ENCODE assay signal across 14 cellular contexts in the genomic region with DNA sequence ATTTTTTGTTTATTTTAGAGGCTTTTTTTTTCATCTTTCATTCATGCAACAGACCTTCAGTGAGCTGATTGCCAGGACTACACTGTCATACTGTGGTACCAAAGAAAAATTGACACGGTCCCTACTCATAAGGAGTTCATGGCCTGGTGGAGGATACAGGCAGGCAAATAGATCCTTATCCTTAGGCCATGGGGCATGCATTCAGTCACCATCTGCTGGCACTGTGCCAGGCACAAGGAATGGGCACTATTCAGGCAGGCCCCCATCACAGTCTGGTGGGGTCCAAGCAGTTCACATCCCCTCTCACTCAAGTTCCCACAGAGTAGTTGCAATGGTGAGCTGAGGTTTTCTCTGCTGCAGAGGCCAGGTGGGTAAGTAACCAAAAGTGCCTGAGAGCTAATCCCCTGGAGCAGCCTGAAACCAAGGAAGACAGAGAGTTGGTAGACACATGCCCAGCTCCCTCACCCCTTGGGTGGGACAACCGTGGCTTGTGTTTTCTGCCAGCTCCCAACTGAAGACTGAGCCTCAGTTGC. TPM values are rescaled to one million over a fixed set of nuclear protein-coding genes. Genes with fewer than 3 reads are reported as not detected.
DNase-seq lines count a peak whose midpoint lies in the region; ATAC-seq, FAIRE-seq and TF ChIP-seq lines count a peak whose summit lies in the region.
"Had no signal": no experiment of that assay in that cellular context is flagged by ENCODE, and none has a peak within 500 bp of the region (broad histone marks: within the 10 kb centered on the region; RNA-seq: fewer than 3 reads in every experiment).

No MANE protein-coding gene starts in this region.

- no peak overlapping the region for H3K4me3 ChIP-seq in HepG2 (replicated peaks in 1 of 3; ENCODE audit: insufficient read depth in 1 of 3, low read depth in 2 of 3, low read length in 3 of 3)
- H3K4me3 ChIP-seq in HAP-1 = no peak overlapping the region
- H3K4me3 ChIP-seq in heart left ventricle = no peak overlapping the region
- H3K4me3 ChIP-seq: psoas muscle had no signal

- WGBS in HepG2 (ENCODE audit: low lambda C conversion rate) = 21% methylated on average over 1 of the region's 2 CpGs
- 21 to 43% (median 38%) methylated on average over 2 of the region's 2 CpGs for WGBS in heart left ventricle, 4 donors

- CTCF ChIA-PET in HepG2 (lab: Yijun Ruan, JAX; ENCODE audit: low intra/inter-chr PET ratio, low total read pairs) = no interaction called here

- POLR2A ChIA-PET in HepG2 (lab: Yijun Ruan, JAX) = no interaction called here

- H3K4me2 ChIP-seq in HepG2 (ENCODE audit: low read depth, low read length) = no peak overlapping the region

- no peaks in the 10 kb centered on the region for H3K27me3 Mint-ChIP-seq in T-helper 1 cell treated with Interleukin-12 subunit alpha and Interleukin-12 subunit beta and Interleukin-4 antibody, amounts not matched to agents 30 μg/mL and 1 μg/mL, for 36 hours (ENCODE audit: low read depth)

- H3K36me3 ChIP-seq in HepG2 (replicated peaks in 1 of 2; ENCODE audit: control insufficient read depth in 1 of 2, insufficient read depth in 2 of 2, low read length in 2 of 2) = no peaks in the 10 kb centered on the region
- no peaks in the 10 kb centered on the region for H3K36me3 ChIP-seq in HAP-1 (replicated peaks)
- no peaks in the 10 kb centered on the region for H3K36me3 ChIP-seq in heart left ventricle

- no peaks in the 10 kb centered on the region for H4K20me1 ChIP-seq in HepG2 (ENCODE audit: insufficient read depth, low read length)

- in situ Hi-C loops in HepG2 (cut with HindIII; ENCODE audit: extremely low pct_ligation_motif_present, low pct_unique_long_range_greater_than_20kb) = no loop called here
- in situ Hi-C loops in HAP-1 (cut with MboI; ENCODE audit: low sequenced_read_pairs) = no loop called here

- H3K27me3 ChIP-seq in HepG2 (ENCODE audit: control insufficient read depth in 1 of 2, insufficient read depth in 2 of 2, low read length in 2 of 2) (no peaks in the 10 kb centered on the region; a peak in 1 of 5 replicates), HAP-1 (ENCODE audit: low read depth) (no peaks in the 10 kb centered on the region), heart left ventricle (no peaks in the 10 kb centered on the region)

- no peaks in the 10 kb centered on the region for H3K9me3 ChIP-seq in HepG2 (ENCODE audit: low read length)
- H3K9me3 ChIP-seq in HAP-1 = no peaks in the 10 kb centered on the region
- no peaks in the 10 kb centered on the region for H3K9me3 ChIP-seq in heart left ventricle
- H3K9me3 ChIP-seq: psoas muscle had no signal

- H3K4me3 Mint-ChIP-seq in T-helper 1 cell treated with Interleukin-12 subunit alpha and Interleukin-12 subunit beta and Interleukin-4 antibody, amounts not matched to agents 30 μg/mL and 1 μg/mL, for 36 hours = no peak overlapping the region
- H3K4me3 Mint-ChIP-seq: endodermal cell had no signal

- ATAC-seq in HepG2 (no peak), heart left ventricle (no peak)
- ATAC-seq: left ventricle myocardium superior had no signal

- no TSS peak for BruUV-seq in HepG2 (replicated peaks; lab: Mats Ljungman, UMichigan)

- H3K9me3 Mint-ChIP-seq in T-helper 1 cell treated with Interleukin-12 subunit alpha and Interleukin-12 subunit beta and Interleukin-4 antibody, amounts not matched to agents 30 μg/mL and 1 μg/mL, for 36 hours = no peaks in the 10 kb centered on the region
- H3K9me3 Mint-ChIP-seq: endodermal cell had no signal

- TF ChIP-seq CTCF in HepG2 (CRISPR knock-in tag; IDR thresholded peaks at IDR 0.05) (no peak), heart left ventricle (IDR thresholded peaks at IDR 0.05) (no peak)

- no peak for FAIRE-seq in HepG2 (lab: Jason Lieb, UNC)

- TF ChIP-seq EP300 in HepG2 (IDR thresholded peaks at IDR 0.05; ENCODE audit: low read depth in 2 of 2, low read length in 2 of 2) (no peak), HepG2 (CRISPR knock-in tag; IDR thresholded peaks at IDR 0.05; ENCODE audit: borderline replicate concordance) (no peak)

- TF ChIP-seq POLR2A in HepG2 (IDR thresholded peaks at IDR 0.05; ENCODE audit: insufficient read depth in 1 of 2, low read depth in 2 of 2, low read length in 2 of 2) (no peak), heart left ventricle (IDR thresholded peaks at IDR 0.05) (no peak)

- H3K79me2 ChIP-seq in HepG2 (ENCODE audit: insufficient read depth, low read length) = no peaks in the 10 kb centered on the region

- H3K4me1 Mint-ChIP-seq in T-helper 1 cell treated with Interleukin-12 subunit alpha and Interleukin-12 subunit beta and Interleukin-4 antibody, amounts not matched to agents 30 μg/mL and 1 μg/mL, for 36 hours (ENCODE audit: low read depth) = peaks cover 66% of the 10 kb centered on the region
- H3K4me1 Mint-ChIP-seq: endodermal cell had no signal

- peaks cover 32% of the 10 kb centered on the region for H3K36me3 Mint-ChIP-seq in T-helper 1 cell treated with Interleukin-12 subunit alpha and Interleukin-12 subunit beta and Interleukin-4 antibody, amounts not matched to agents 30 μg/mL and 1 μg/mL, for 36 hours (ENCODE audit: low read depth)

- H3K4me1 ChIP-seq in HepG2 (ENCODE audit: insufficient read depth, low read length) (peaks cover 73% of the 10 kb centered on the region), HAP-1 (no peaks in the 10 kb centered on the region), heart left ventricle (peaks cover 5 to 63% (median 26%) of the 10 kb centered on the region in 12 donors)

- intact Hi-C loops in HepG2 (cut with micrococcal nuclease; ENCODE audit: unreplicated experiment) = no loop called here
- intact Hi-C loops in heart left ventricle (cut with DNase I) = no loop called here

- no peak overlapping the region for H3K9ac ChIP-seq in HepG2 (ENCODE audit: insufficient read depth, low read depth, low read length)

- peak overlapping the region; percentile 81 for H3K27ac Mint-ChIP-seq in T-helper 1 cell treated with Interleukin-12 subunit alpha and Interleukin-12 subunit beta and Interleukin-4 antibody, amounts not matched to agents 30 μg/mL and 1 μg/mL, for 36 hours
- H3K27ac Mint-ChIP-seq: endodermal cell had no signal

- H2AFZ ChIP-seq in HepG2 (ENCODE audit: low read length) = no peak overlapping the region

- DNase-seq in T-helper 1 cell (no peak), HepG2 (ENCODE audit: low spot score) (no peak), HAP-1 (ENCODE audit: low spot score in 2 of 2) (no peak), heart left ventricle (no peak)
- peak; percentile 31 to 40 for DNase-seq in activated CD4-positive, alpha-beta T cell treated with anti-CD3 and anti-CD28 coated beads, Interleukin-2, amount 50 U/mL, for 48 hours
- DNase-seq: endodermal cell, foreskin melanocyte, left ventricle myocardium superior, NCI-H1436, NCI-H446 had no signal

- no peak overlapping the region for H3K27ac ChIP-seq in HepG2 (ENCODE audit: extremely low read length, insufficient read depth, low read length)
- H3K27ac ChIP-seq in heart left ventricle = no peak overlapping the region
- H3K27ac ChIP-seq: C4-2B had no signal

- TF ChIP-seq RAD21 in HepG2 (CRISPR knock-in tag; IDR thresholded peaks at IDR 0.05) = no peak

RNA-seq across cellular contexts. Expression of a gene that starts 17.3 kb away (rescaled TPM):
- total RNA-seq in HepG2 (2016; rRNA removed; fragmentation: Illumina TruSeq; extraction: Trizol) (0.73 and 0.91 TPM in 2 replicates), heart left ventricle (10 to 100 TPM; 10.1 to 57.0 (median 20.3) TPM)
- total RNA-seq in HepG2 (2016; cell fraction: cytosol; rRNA removed; fragmentation: Illumina TruSeq; extraction: Trizol; ENCODE audit: low read depth) = 0.20 and 0.44 TPM in 2 replicates
- total RNA-seq in HepG2 (2016; cell fraction: insoluble cytoplasmic fraction; rRNA removed; fragmentation: Illumina TruSeq; extraction: Trizol) = 0.82 and 1.2 TPM in 2 replicates
- total RNA-seq in HepG2 (2016; cell fraction: membrane; rRNA removed; fragmentation: Illumina TruSeq; extraction: Trizol) = 1.2 and 1.4 TPM in 2 replicates
- total RNA-seq in HepG2 (2016; cell fraction: nucleus; rRNA removed; fragmentation: Illumina TruSeq; extraction: Trizol) = 0.81 and 0.85 TPM in 2 replicates
- polyA plus RNA-seq in HepG2 (2011; rRNA removed) (1.5 and 2.8 TPM in 2 replicates), heart left ventricle (10 to 100 TPM in 1 of 2 donors, 1 to 10 TPM in 1; 6.9 to 30.1 TPM)
- polyA plus RNA-seq in HepG2 (2011; cell fraction: cytosol; rRNA removed) = 1.5 and 1.7 TPM in 2 replicates
- 4.4 and 7.4 TPM in 2 replicates for polyA plus RNA-seq in HepG2 (2011; cell fraction: nucleus; rRNA removed)
- 2.1 and 2.9 TPM in 2 replicates for polyA plus RNA-seq in HepG2 (2012)
- 0.21 and 0.27 TPM in 2 replicates for polyA plus RNA-seq in HepG2 (2016; cell fraction: cytosol; fragmentation: Illumina TruSeq; extraction: Trizol; ENCODE audit: low read depth)
- 1.9 and 2.2 TPM in 2 replicates for polyA plus RNA-seq in HepG2 (2016; cell fraction: insoluble cytoplasmic fraction; fragmentation: Illumina TruSeq; extraction: Trizol; ENCODE audit: low read depth)
- 0.84 and 1.0 TPM in 2 replicates for polyA plus RNA-seq in HepG2 (2016; cell fraction: membrane; fragmentation: Illumina TruSeq; extraction: Trizol; ENCODE audit: low read depth)
- polyA plus RNA-seq in HepG2 (2016; cell fraction: nucleus; fragmentation: Illumina TruSeq; extraction: Trizol; ENCODE audit: insufficient read depth, low read depth) = 1.9 and 3.2 TPM in 2 replicates
- polyA minus RNA-seq in HepG2 (2011; rRNA and poly(A)+ RNA removed; ENCODE audit: low replicate concordance) = 1.9 and 6.3 TPM in 2 replicates
- polyA minus RNA-seq in HepG2 (2011; cell fraction: cytosol; rRNA and poly(A)+ RNA removed) = 1.6 and 2.8 TPM in 2 replicates
- polyA minus RNA-seq in HepG2 (2011; cell fraction: nucleus; rRNA and poly(A)+ RNA removed) = 2.6 and 4.6 TPM in 2 replicates

RNA-seq across cellular contexts. Expression of a gene that starts 22.6 kb away (rescaled TPM):
- 41.2 and 48.5 TPM in 2 replicates for total RNA-seq in HepG2 (2016; rRNA removed; fragmentation: Illumina TruSeq; extraction: Trizol)
- 18.9 and 21.3 TPM in 2 replicates for total RNA-seq in HepG2 (2016; cell fraction: cytosol; rRNA removed; fragmentation: Illumina TruSeq; extraction: Trizol; ENCODE audit: low read depth)
- total RNA-seq in HepG2 (2016; cell fraction: insoluble cytoplasmic fraction; rRNA removed; fragmentation: Illumina TruSeq; extraction: Trizol) = 40.5 and 43.9 TPM in 2 replicates
- 51.7 and 60.5 TPM in 2 replicates for total RNA-seq in HepG2 (2016; cell fraction: membrane; rRNA removed; fragmentation: Illumina TruSeq; extraction: Trizol)
- total RNA-seq in HepG2 (2016; cell fraction: nucleus; rRNA removed; fragmentation: Illumina TruSeq; extraction: Trizol) = 21.2 and 24.7 TPM in 2 replicates
- polyA plus RNA-seq in HepG2 (2011; rRNA removed) = 39.9 and 46.2 TPM in 2 replicates
- 40.2 and 41.3 TPM in 2 replicates for polyA plus RNA-seq in HepG2 (2011; cell fraction: cytosol; rRNA removed)
- 23.0 and 28.1 TPM in 2 replicates for polyA plus RNA-seq in HepG2 (2011; cell fraction: nucleus; rRNA removed)
- 21.8 and 22.2 TPM in 2 replicates for polyA plus RNA-seq in HepG2 (2012)
- polyA plus RNA-seq in HepG2 (2016; cell fraction: cytosol; fragmentation: Illumina TruSeq; extraction: Trizol; ENCODE audit: low read depth) = 23.5 and 31.3 TPM in 2 replicates
- polyA plus RNA-seq in HepG2 (2016; cell fraction: insoluble cytoplasmic fraction; fragmentation: Illumina TruSeq; extraction: Trizol; ENCODE audit: low read depth) = 53.8 and 56.3 TPM in 2 replicates
- polyA plus RNA-seq in HepG2 (2016; cell fraction: membrane; fragmentation: Illumina TruSeq; extraction: Trizol; ENCODE audit: low read depth) = 50.2 and 54.3 TPM in 2 replicates
- polyA plus RNA-seq in HepG2 (2016; cell fraction: nucleus; fragmentation: Illumina TruSeq; extraction: Trizol; ENCODE audit: insufficient read depth, low read depth) = 31.0 and 31.6 TPM in 2 replicates
- polyA minus RNA-seq in HepG2 (2011; rRNA and poly(A)+ RNA removed; ENCODE audit: low replicate concordance) = 48.5 and 89.7 TPM in 2 replicates
- polyA minus RNA-seq in HepG2 (2011; cell fraction: cytosol; rRNA and poly(A)+ RNA removed) = 15.7 and 16.5 TPM in 2 replicates
- 13.4 and 16.9 TPM in 2 replicates for polyA minus RNA-seq in HepG2 (2011; cell fraction: nucleus; rRNA and poly(A)+ RNA removed)
- 100 to 1,000 TPM; 239 to 398 (median 316) TPM for total RNA-seq in heart left ventricle
- polyA plus RNA-seq in heart left ventricle = 100 to 1,000 TPM; 226 to 247 TPM

RNA-seq across cellular contexts. Expression of a gene that starts 25.0 kb away (rescaled TPM):
- 6.3 and 9.8 TPM in 2 replicates for total RNA-seq in HepG2 (2016; rRNA removed; fragmentation: Illumina TruSeq; extraction: Trizol)
- total RNA-seq in HepG2 (2016; cell fraction: cytosol; rRNA removed; fragmentation: Illumina TruSeq; extraction: Trizol; ENCODE audit: low read depth) = 3.3 and 3.8 TPM in 2 replicates
- 4.7 and 8.7 TPM in 2 replicates for total RNA-seq in HepG2 (2016; cell fraction: insoluble cytoplasmic fraction; rRNA removed; fragmentation: Illumina TruSeq; extraction: Trizol)
- 6.7 and 7.4 TPM in 2 replicates for total RNA-seq in HepG2 (2016; cell fraction: membrane; rRNA removed; fragmentation: Illumina TruSeq; extraction: Trizol)
- 10.1 and 13.3 TPM in 2 replicates for total RNA-seq in HepG2 (2016; cell fraction: nucleus; rRNA removed; fragmentation: Illumina TruSeq; extraction: Trizol)
- 12.6 and 16.2 TPM in 2 replicates for polyA plus RNA-seq in HepG2 (2011; rRNA removed)
- 6.7 and 8.8 TPM in 2 replicates for polyA plus RNA-seq in HepG2 (2011; cell fraction: cytosol; rRNA removed)
- 54.5 and 63.4 TPM in 2 replicates for polyA plus RNA-seq in HepG2 (2011; cell fraction: nucleus; rRNA removed)
- polyA plus RNA-seq in HepG2 (2012) = 7.1 and 8.2 TPM in 2 replicates
- polyA plus RNA-seq in HepG2 (2016; cell fraction: cytosol; fragmentation: Illumina TruSeq; extraction: Trizol; ENCODE audit: low read depth) = 4.2 and 5.6 TPM in 2 replicates
- polyA plus RNA-seq in HepG2 (2016; cell fraction: insoluble cytoplasmic fraction; fragmentation: Illumina TruSeq; extraction: Trizol; ENCODE audit: low read depth) = 3.7 and 6.3 TPM in 2 replicates
- polyA plus RNA-seq in HepG2 (2016; cell fraction: membrane; fragmentation: Illumina TruSeq; extraction: Trizol; ENCODE audit: low read depth) = 4.9 TPM in 2 replicates
- polyA plus RNA-seq in HepG2 (2016; cell fraction: nucleus; fragmentation: Illumina TruSeq; extraction: Trizol; ENCODE audit: insufficient read depth, low read depth) = 20.5 and 21.1 TPM in 2 replicates
- 15.2 and 19.7 TPM in 2 replicates for polyA minus RNA-seq in HepG2 (2011; rRNA and poly(A)+ RNA removed; ENCODE audit: low replicate concordance)
- 2.2 and 4.5 TPM in 2 replicates for polyA minus RNA-seq in HepG2 (2011; cell fraction: cytosol; rRNA and poly(A)+ RNA removed)
- 25.0 and 25.6 TPM in 2 replicates for polyA minus RNA-seq in HepG2 (2011; cell fraction: nucleus; rRNA and poly(A)+ RNA removed)
- total RNA-seq in heart left ventricle = 10 to 100 TPM in 7 of 9 donors, 1 to 10 TPM in 2; 7.8 to 19.7 (median 13.8) TPM
- 10 to 100 TPM; 10.9 to 16.7 TPM for polyA plus RNA-seq in heart left ventricle

RNA-seq across cellular contexts. Expression of a gene that starts 26.8 kb away (rescaled TPM):
- total RNA-seq in HepG2 (2016; rRNA removed; fragmentation: Illumina TruSeq; extraction: Trizol) (1.2 and 1.6 TPM in 2 replicates), heart left ventricle (10 to 100 TPM; 25.4 to 56.8 (median 40.0) TPM)
- total RNA-seq in HepG2 (2016; cell fraction: cytosol; rRNA removed; fragmentation: Illumina TruSeq; extraction: Trizol; ENCODE audit: low read depth) = 1.2 and 1.5 TPM in 2 replicates
- 0.88 and 1.5 TPM in 2 replicates for total RNA-seq in HepG2 (2016; cell fraction: insoluble cytoplasmic fraction; rRNA removed; fragmentation: Illumina TruSeq; extraction: Trizol)
- 2.2 and 3.1 TPM in 2 replicates for total RNA-seq in HepG2 (2016; cell fraction: membrane; rRNA removed; fragmentation: Illumina TruSeq; extraction: Trizol)
- total RNA-seq in HepG2 (2016; cell fraction: nucleus; rRNA removed; fragmentation: Illumina TruSeq; extraction: Trizol) = 0.97 and 1.1 TPM in 2 replicates
- polyA plus RNA-seq in HepG2 (2011; rRNA removed) (4.6 and 4.8 TPM in 2 replicates), heart left ventricle (10 to 100 TPM; 28.7 to 28.9 TPM)
- polyA plus RNA-seq in HepG2 (2011; cell fraction: cytosol; rRNA removed) = 3.8 and 4.2 TPM in 2 replicates
- polyA plus RNA-seq in HepG2 (2011; cell fraction: nucleus; rRNA removed) = 8.1 and 8.7 TPM in 2 replicates
- 1.7 and 1.8 TPM in 2 replicates for polyA plus RNA-seq in HepG2 (2012)
- 1.5 and 1.8 TPM in 2 replicates for polyA plus RNA-seq in HepG2 (2016; cell fraction: cytosol; fragmentation: Illumina TruSeq; extraction: Trizol; ENCODE audit: low read depth)
- 0.85 and 1.2 TPM in 2 replicates for polyA plus RNA-seq in HepG2 (2016; cell fraction: insoluble cytoplasmic fraction; fragmentation: Illumina TruSeq; extraction: Trizol; ENCODE audit: low read depth)
- polyA plus RNA-seq in HepG2 (2016; cell fraction: membrane; fragmentation: Illumina TruSeq; extraction: Trizol; ENCODE audit: low read depth) = 2.3 and 2.4 TPM in 2 replicates
- 1.6 and 2.3 TPM in 2 replicates for polyA plus RNA-seq in HepG2 (2016; cell fraction: nucleus; fragmentation: Illumina TruSeq; extraction: Trizol; ENCODE audit: insufficient read depth, low read depth)
- 6.2 and 6.4 TPM in 2 replicates for polyA minus RNA-seq in HepG2 (2011; rRNA and poly(A)+ RNA removed; ENCODE audit: low replicate concordance)
- 1.5 and 2.3 TPM in 2 replicates for polyA minus RNA-seq in HepG2 (2011; cell fraction: cytosol; rRNA and poly(A)+ RNA removed)
- 1.8 and 3.5 TPM in 2 replicates for polyA minus RNA-seq in HepG2 (2011; cell fraction: nucleus; rRNA and poly(A)+ RNA removed)
- total RNA-seq: A172 had no signal

Comparison
In these comparisons a context has a peak if more than half of its experiments do, and no peak if none do; other contexts are left out.
1. DNase-seq: peak in activated CD4-positive, alpha-beta T cell treated with anti-CD3 and anti-CD28 coated beads, Interleukin-2, amount 50 U/mL, for 48 hours (2 of 2); none in T-helper 1 cell (0 of 5), HepG2 (single experiment), HAP-1 (0 of 2) and heart left ventricle (0 of 5).
2. RNA of a gene that starts 17.3 kb away (total RNA-seq): 10.1 to 57.0 TPM in heart left ventricle; 0.20 to 1.4 TPM in HepG2; every median in the first group is over 4 times any median in the second.